6 cellular contexts compared by ENCODE assay signal in genomic region chr15:97013491-97013890, GRCh38.
"Had no signal": no experiment of that assay in that cellular context is flagged by ENCODE, and none has a peak within 500 bp of the region (broad histone marks: within the 10 kb centered on the region; RNA-seq: fewer than 3 reads in every experiment).

No MANE protein-coding gene starts in this region.

- H3K4me3 ChIP-seq: K562 had no signal

- ATAC-seq: HepG2, K562 had no signal

- DNase-seq: IMR-90, KBM-7, KG1 had no signal

- H3K27ac ChIP-seq: HL-60 had no signal
